Comparison of ENCODE assay signal across 13 cellular contexts in genomic region chr16:85586360-85587145, GRCh38. TPM values are rescaled to one million over a fixed set of nuclear protein-coding genes. Genes with fewer than 3 reads are reported as not detected.
A peak's percentile ranks its signal among the peaks of the same experiment; 100 is the strongest.
DNase-seq lines count a peak whose midpoint lies in the region; ATAC-seq, FAIRE-seq and TF ChIP-seq lines count a peak whose summit lies in the region.
"Had no signal": no experiment of that assay in that cellular context is flagged by ENCODE, and none has a peak within 500 bp of the region (broad histone marks: within the 10 kb centered on the region; RNA-seq: fewer than 3 reads in every experiment).

No MANE protein-coding gene starts in this region.

- no peak overlapping the region for H3K4me3 ChIP-seq in Panc1 (ENCODE audit: low read depth in 2 of 2, low read length in 2 of 2)
- no peak overlapping the region for H3K4me3 ChIP-seq in heart left ventricle
- H3K4me3 ChIP-seq in pancreas = no peak overlapping the region
- H3K4me3 ChIP-seq: ascending aorta, spleen had no signal

- TF ChIP-seq CTCF in Panc1 (IDR thresholded peaks at IDR 0.05) = no peak
- TF ChIP-seq CTCF in heart left ventricle (IDR thresholded peaks at IDR 0.05) = no peak
- no peak for TF ChIP-seq CTCF in pancreas (IDR thresholded peaks at IDR 0.05)

- intact Hi-C loops in Panc1 (cut with micrococcal nuclease; ENCODE audit: unreplicated experiment) (no loop called here), heart left ventricle (cut with DNase I) (no loop called here), pancreas (cut with DNase I) (no loop called here)

- in situ Hi-C loops in Panc1 (cut with HindIII; ENCODE audit: low pct_unique_long_range_greater_than_20kb, low sequenced_read_pairs) = no loop called here

- H3K4me1 ChIP-seq in Panc1 (ENCODE audit: control insufficient read depth, insufficient read depth, low read length) (peaks cover 39% of the 10 kb centered on the region), heart left ventricle (peaks cover 0 to 28% (median 9%) of the 10 kb centered on the region in 12 donors), pancreas (peaks cover 0 to 5% (median 0%) of the 10 kb centered on the region in 3 donors)

- 60 to 67% (median 65%) methylated on average over 22 to 35 of the region's 35 CpGs for WGBS in heart left ventricle, 4 donors
- 50 to 53% methylated on average over 35 of the region's 35 CpGs for WGBS in pancreas, 2 donors

- no peaks in the 10 kb centered on the region for H3K27me3 Mint-ChIP-seq in activated naive CD4-positive, alpha-beta T cell treated with anti-CD3 and anti-CD28 coated beads, Interleukin-2, amount 10 ng/mL, durations not matched to agents 7 days and 5 days

- H3K9me3 Mint-ChIP-seq in activated naive CD4-positive, alpha-beta T cell treated with anti-CD3 and anti-CD28 coated beads, Interleukin-2, amount 10 ng/mL, durations not matched to agents 7 days and 5 days = no peaks in the 10 kb centered on the region
- H3K9me3 Mint-ChIP-seq: CD14-positive monocyte had no signal

- no peak overlapping the region for H3K4me3 Mint-ChIP-seq in activated naive CD4-positive, alpha-beta T cell treated with anti-CD3 and anti-CD28 coated beads, Interleukin-2, amount 10 ng/mL, durations not matched to agents 7 days and 5 days
- H3K4me3 Mint-ChIP-seq: CD14-positive monocyte had no signal

- no peak overlapping the region for H3K27ac Mint-ChIP-seq in activated naive CD4-positive, alpha-beta T cell treated with anti-CD3 and anti-CD28 coated beads, Interleukin-2, amount 10 ng/mL, durations not matched to agents 7 days and 5 days

- no peaks in the 10 kb centered on the region for H3K4me1 Mint-ChIP-seq in activated naive CD4-positive, alpha-beta T cell treated with anti-CD3 and anti-CD28 coated beads, Interleukin-2, amount 10 ng/mL, durations not matched to agents 7 days and 5 days

- no peaks in the 10 kb centered on the region for H3K36me3 Mint-ChIP-seq in activated naive CD4-positive, alpha-beta T cell treated with anti-CD3 and anti-CD28 coated beads, Interleukin-2, amount 10 ng/mL, durations not matched to agents 7 days and 5 days

- H3K27me3 ChIP-seq in Panc1 (ENCODE audit: control insufficient read depth, insufficient read depth, low read length) (no peaks in the 10 kb centered on the region), heart left ventricle (no peaks in the 10 kb centered on the region), pancreas (no peaks in the 10 kb centered on the region)
- H3K27me3 ChIP-seq: ascending aorta, spleen had no signal

- no peaks in the 10 kb centered on the region for H3K9me3 ChIP-seq in Panc1 (ENCODE audit: control insufficient read depth, insufficient read depth, low read depth, low read length)
- no peaks in the 10 kb centered on the region for H3K9me3 ChIP-seq in heart left ventricle
- H3K9me3 ChIP-seq in pancreas = no peaks in the 10 kb centered on the region
- H3K9me3 ChIP-seq: ascending aorta, spleen had no signal

- no peak for FAIRE-seq in pancreas (lab: Jason Lieb, UNC)
- FAIRE-seq: endometrium had no signal

- CTCF ChIA-PET in Panc1 (lab: Charles Lee) = no interaction called here
- CTCF ChIA-PET in activated naive CD4-positive, alpha-beta T cell treated with anti-CD3 and anti-CD28 coated beads, Interleukin-2, amount 10 ng/mL, durations not matched to agents 7 days and 5 days (lab: Charles Lee) = no interaction called here

- POLR2A ChIA-PET in Panc1 (lab: Charles Lee) = no interaction called here

- DNase-seq in DMS 273 (lab: John Stamatoyannopoulos, UW; ENCODE audit: unreplicated experiment) (peak; percentile 94), Panc1 (ENCODE audit: low read depth, low spot score) (no peak), heart left ventricle (peak in 1 of 5 donors; percentile 62), pancreas (peak in 3 of 6 donors; percentile 32 to 69 (median 51)), NCI-H187 treated with DMSO at 0.1 percent for 48 hours (lab: John Stamatoyannopoulos, UW) (no peak)
- no peak for DNase-seq in activated naive CD4-positive, alpha-beta T cell treated with anti-CD3 and anti-CD28 coated beads, Interleukin-2, amount 10 ng/mL, durations not matched to agents 7 days and 5 days
- DNase-seq: NCI-H2029, spleen had no signal

- BruUV-seq in Panc1 (replicated peaks; lab: Mats Ljungman, UMichigan) = no TSS peak

- peak; percentile 9; the same call in 1 of the 2 replicates for ATAC-seq in Panc1
- peak; percentile 13 to 70 (median 55) for ATAC-seq in heart left ventricle
- peak; percentile 68 to 81 (median 73) for ATAC-seq in pancreas
- ATAC-seq in HG03196 (IDR thresholded peaks at IDR 0.05; ENCODE audit: unreplicated experiment) = no peak
- ATAC-seq in HG03159 (IDR thresholded peaks at IDR 0.05; ENCODE audit: unreplicated experiment) = no peak

- H3K27ac ChIP-seq in Panc1 (ENCODE audit: low read length) = no peak overlapping the region
- no peak overlapping the region for H3K27ac ChIP-seq in heart left ventricle
- no peak overlapping the region for H3K27ac ChIP-seq in pancreas
- H3K27ac ChIP-seq: ascending aorta, spleen had no signal

- H3K36me3 ChIP-seq in Panc1 (ENCODE audit: control insufficient read depth, insufficient read depth, low read length) (no peaks in the 10 kb centered on the region), heart left ventricle (no peaks in the 10 kb centered on the region), pancreas (no peaks in the 10 kb centered on the region)
- H3K36me3 ChIP-seq: ascending aorta had no signal

- no peak for TF ChIP-seq POLR2A in heart left ventricle (IDR thresholded peaks at IDR 0.05)

RNA-seq across cellular contexts. Expression of gene GSE1, which starts 26.6 kb away (rescaled TPM):
- total RNA-seq in Panc1 (2021; ENCODE audit: unreplicated experiment) (97.5 TPM), heart left ventricle (10 to 100 TPM; 23.4 to 48.4 (median 38.5) TPM), pancreas (10 to 100 TPM; 32.0 to 50.3 (median 41.9) TPM)
- polyA plus RNA-seq in Panc1 (2012; ENCODE audit: insufficient read length) = 79.9 TPM
- polyA plus RNA-seq in heart left ventricle (10 to 100 TPM; 18.1 to 35.3 TPM), pancreas (10 to 100 TPM; 32.9 to 61.5 TPM)

Comparison
In these comparisons a context has a peak if more than half of its experiments do, and no peak if none do; other contexts are left out.
1. ATAC-seq: peak in Panc1 (single experiment), heart left ventricle (4 of 4) and pancreas (4 of 4); none in HG03196 (single experiment) and HG03159 (single experiment).